8 cellular contexts compared by ENCODE assay signal in the genomic region with DNA sequence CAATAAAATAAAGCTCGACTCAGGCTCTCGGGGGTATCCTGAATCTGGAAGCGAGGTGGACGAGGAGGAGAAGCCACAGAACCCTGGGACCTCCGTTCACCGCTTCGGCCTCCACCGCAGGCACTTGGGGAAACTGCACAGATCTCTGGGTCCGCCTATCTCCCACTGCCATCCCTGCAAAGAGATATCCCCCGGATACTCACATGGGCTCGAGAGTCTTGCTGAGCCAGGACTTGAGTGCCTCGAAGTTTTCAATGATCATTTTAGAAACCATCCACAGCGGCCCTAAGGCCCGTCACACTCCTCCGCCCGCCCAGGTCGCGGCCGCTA. TPM values are rescaled to one million over a fixed set of nuclear protein-coding genes. Genes with fewer than 3 reads are reported as not detected.
A peak's percentile ranks its signal among the peaks of the same experiment; 100 is the strongest.
DNase-seq lines count a peak whose midpoint lies in the region; ATAC-seq and TF ChIP-seq lines count a peak whose summit lies in the region.

No MANE protein-coding gene starts in this region.

- no peaks in the 10 kb centered on the region for H3K27me3 ChIP-seq in HL-60 (ENCODE audit: insufficient read depth, poor library complexity, severe bottlenecking)
- no peaks in the 10 kb centered on the region for H3K27me3 ChIP-seq in brain microvascular endothelial cell (replicated peaks)

- DNase-seq in COLO829 (ENCODE audit: low spot score) = peak; percentile 32
- DNase-seq in HL-60 (ENCODE audit: low read depth in 1 of 2, low spot score in 1 of 2) = peak in 1 of 2 experiments; percentile 36
- no peak for DNase-seq in brain microvascular endothelial cell
- DNase-seq in lung microvascular endothelial cell (ENCODE audit: low read depth in 2 of 2) = peak; percentile 27 to 48
- no peak for DNase-seq in stimulated activated CD4-positive, alpha-beta T cell treated with anti-CD3 and anti-CD28 coated beads, Interleukin-1b, Interleukin-23, amount 100 ng/mL, for 48 hours
- no peak for DNase-seq in mucosa of gallbladder (ENCODE audit: low spot score)

- H3K4me3 ChIP-seq in HL-60 (replicated peaks; ENCODE audit: insufficient read depth, low read length) (peak overlapping the region; percentile 76), brain microvascular endothelial cell (ENCODE audit: low read depth, low read length) (peak overlapping the region; percentile 85)

- H3K27ac ChIP-seq in HL-60 (replicated peaks) (peak overlapping the region; percentile 99), brain microvascular endothelial cell (peak overlapping the region; percentile 92)

- TF ChIP-seq CTCF in HL-60 (IDR thresholded peaks at IDR 0.05; ENCODE audit: insufficient read depth, low read length) (no peak), brain microvascular endothelial cell (IDR thresholded peaks at IDR 0.05; ENCODE audit: low read depth, low read length, missing control alignments) (no peak)

- no peaks in the 10 kb centered on the region for H3K36me3 ChIP-seq in brain microvascular endothelial cell (replicated peaks)

- peak; percentile 27 for ATAC-seq in GM21367 (IDR thresholded peaks at IDR 0.05; ENCODE audit: unreplicated experiment)
- no peak for ATAC-seq in esophagus mucosa

- in situ Hi-C loops in brain microvascular endothelial cell (cut with HindIII; ENCODE audit: low pct_ligation_motif_present, low sequenced_read_pairs) = no loop called here

RNA-seq across cellular contexts. Expression of a gene that starts 0.6 kb away (rescaled TPM):
- total RNA-seq in lung microvascular endothelial cell (10.5 and 14.7 TPM in 2 replicates), esophagus mucosa (21.0 TPM), mucosa of gallbladder (29.7 TPM)

Comparison
In these comparisons a context has a peak if more than half of its experiments do, and no peak if none do; other contexts are left out.
1. DNase-seq: peak in COLO829 (single experiment) and lung microvascular endothelial cell (2 of 2); none in brain microvascular endothelial cell (single experiment), stimulated activated CD4-positive, alpha-beta T cell treated with anti-CD3 and anti-CD28 coated beads, Interleukin-1b, Interleukin-23, amount 100 ng/mL, for 48 hours (single experiment) and mucosa of gallbladder (single experiment).